27 cellular contexts compared by ENCODE assay signal in the genomic region with DNA sequence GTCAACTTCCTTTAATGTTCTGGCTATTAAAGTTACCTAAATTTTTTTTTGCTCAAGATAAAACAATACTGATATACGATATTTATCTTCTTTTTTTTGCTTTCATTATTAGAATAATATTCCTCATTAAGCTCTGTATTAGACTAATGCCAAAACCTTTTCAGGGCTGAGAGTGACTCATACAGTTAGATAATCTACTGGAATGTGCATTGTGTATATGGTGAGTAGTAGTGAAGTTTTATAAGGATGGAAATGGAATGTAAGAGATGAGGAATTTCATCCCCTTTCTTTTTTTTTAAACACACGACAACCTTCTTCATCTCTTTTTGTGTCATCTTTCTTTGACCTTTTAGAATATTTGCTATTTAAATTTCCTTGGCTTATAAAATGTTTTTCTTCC.
DNase-seq lines count a peak whose midpoint lies in the region; FAIRE-seq and TF ChIP-seq lines count a peak whose summit lies in the region.
"Had no signal": no experiment of that assay in that cellular context is flagged by ENCODE, and none has a peak within 500 bp of the region (broad histone marks: within the 10 kb centered on the region; RNA-seq: fewer than 3 reads in every experiment).

No MANE protein-coding gene starts in this region.

- H3K4me3 Mint-ChIP-seq in mesothelial cell of epicardium = no peak overlapping the region
- H3K4me3 Mint-ChIP-seq: CD4-positive, alpha-beta memory T cell; immature natural killer cell had no signal

- H3K4me1 Mint-ChIP-seq in mesothelial cell of epicardium = peaks cover 39% of the 10 kb centered on the region
- H3K4me1 Mint-ChIP-seq: CD4-positive, alpha-beta memory T cell; immature natural killer cell had no signal

- peak; percentile 91 for FAIRE-seq in RCC 7860 (lab: Jason Lieb, UNC)

- peak overlapping the region; percentile 82 for H3K27ac Mint-ChIP-seq in mesothelial cell of epicardium
- H3K27ac Mint-ChIP-seq: activated naive CD4-positive, alpha-beta T cell treated with anti-CD3 and anti-CD28 coated beads, Interleukin-2, amount 50 U/mL, for 72 hours; CD4-positive, alpha-beta memory T cell; immature natural killer cell had no signal

- no peak for TF ChIP-seq CTCF in mesothelial cell of epicardium (IDR thresholded peaks at IDR 0.05; ENCODE audit: unreplicated experiment)

- H3K27ac ChIP-seq in epithelial cell of prostate = peak overlapping the region; percentile 32
- H3K27ac ChIP-seq: brain microvascular endothelial cell, dorsolateral prefrontal cortex, esophagus squamous epithelium, heart right ventricle, neutrophil, right atrium auricular region had no signal

- no peaks in the 10 kb centered on the region for H3K27me3 Mint-ChIP-seq in mesothelial cell of epicardium (ENCODE audit: low read depth)
- H3K27me3 Mint-ChIP-seq: CD4-positive, alpha-beta memory T cell had no signal

- H3K9me3 Mint-ChIP-seq in mesothelial cell of epicardium = peaks cover 6% of the 10 kb centered on the region

- DNase-seq in ELR (ENCODE audit: low read depth) = peak; percentile 60
- DNase-seq in RCC 7860 (ENCODE audit: low spot score) = peak; percentile 66
- DNase-seq in epithelial cell of prostate (ENCODE audit: low read depth, low spot score) = no peak
- DNase-seq in mesothelial cell of epicardium (ENCODE audit: low spot score in 2 of 2, unreplicated experiment in 2 of 2) = no peak
- no peak for DNase-seq in ecto neural progenitor cell (ENCODE audit: low spot score)
- DNase-seq in stimulated activated CD4-positive, alpha-beta T cell treated with anti-CD3 and anti-CD28 coated beads, Interleukin-2, amount 100 ng/mL, for 24 hours = no peak
- DNase-seq in pons (ENCODE audit: low spot score) = no peak
- DNase-seq in NCI-H187 (lab: John Stamatoyannopoulos, UW) = no peak
- DNase-seq: activated CD4-positive, alpha-beta T cell treated with anti-CD3 and anti-CD28 coated beads, Interleukin-2, amount 50 U/mL, for 48 hours; activated T-cell treated with anti-CD3 and anti-CD28 coated beads, Interleukin-2, amount 50 U/mL, for 1 hour; brain microvascular endothelial cell; CD4-positive, alpha-beta memory T cell; DMS79 treated with DMSO at 0.1 percent for 48 hours; dorsolateral prefrontal cortex; esophagus squamous epithelium; heart right ventricle; immature natural killer cell; IMR-90; NCI-H187 treated with DMSO at 0.1 percent for 48 hours; NCI-H510A; Right ventricle myocardium superior; stimulated activated naive CD8-positive, alpha-beta T cell treated with anti-CD3 and anti-CD28 coated beads, Interleukin-15, Interleukin-2, amounts not matched to agents 100 U/mL and 50 U/mL, for 24 hours; T-helper 1 cell; trophoblast cell had no signal

- no peaks in the 10 kb centered on the region for H3K36me3 Mint-ChIP-seq in mesothelial cell of epicardium
- H3K36me3 Mint-ChIP-seq: activated naive CD4-positive, alpha-beta T cell treated with anti-CD3 and anti-CD28 coated beads, Interleukin-2, amount 50 U/mL, for 72 hours; CD4-positive, alpha-beta memory T cell; immature natural killer cell had no signal

Comparison
In these comparisons a context has a peak if more than half of its experiments do, and no peak if none do; other contexts are left out.
1. DNase-seq: peak in ELR (single experiment) and RCC 7860 (single experiment); none in epithelial cell of prostate (single experiment), mesothelial cell of epicardium (0 of 2), ecto neural progenitor cell (single experiment), stimulated activated CD4-positive, alpha-beta T cell treated with anti-CD3 and anti-CD28 coated beads, Interleukin-2, amount 100 ng/mL, for 24 hours (0 of 2), pons (single experiment) and NCI-H187 (0 of 2).